In genomic region chr1:56375184-56375837, GRCh38 we compare ENCODE assay signal across 1 cellular context.
TF ChIP-seq lines count a peak whose summit lies in the region.

No MANE protein-coding gene starts in this region.

TF ChIP-seq in GM12878, 131 proteins besides CTCF, POLR2A, EP300 and RAD21 (continued from another document):
- TF ChIP-seq, protein P1, sequence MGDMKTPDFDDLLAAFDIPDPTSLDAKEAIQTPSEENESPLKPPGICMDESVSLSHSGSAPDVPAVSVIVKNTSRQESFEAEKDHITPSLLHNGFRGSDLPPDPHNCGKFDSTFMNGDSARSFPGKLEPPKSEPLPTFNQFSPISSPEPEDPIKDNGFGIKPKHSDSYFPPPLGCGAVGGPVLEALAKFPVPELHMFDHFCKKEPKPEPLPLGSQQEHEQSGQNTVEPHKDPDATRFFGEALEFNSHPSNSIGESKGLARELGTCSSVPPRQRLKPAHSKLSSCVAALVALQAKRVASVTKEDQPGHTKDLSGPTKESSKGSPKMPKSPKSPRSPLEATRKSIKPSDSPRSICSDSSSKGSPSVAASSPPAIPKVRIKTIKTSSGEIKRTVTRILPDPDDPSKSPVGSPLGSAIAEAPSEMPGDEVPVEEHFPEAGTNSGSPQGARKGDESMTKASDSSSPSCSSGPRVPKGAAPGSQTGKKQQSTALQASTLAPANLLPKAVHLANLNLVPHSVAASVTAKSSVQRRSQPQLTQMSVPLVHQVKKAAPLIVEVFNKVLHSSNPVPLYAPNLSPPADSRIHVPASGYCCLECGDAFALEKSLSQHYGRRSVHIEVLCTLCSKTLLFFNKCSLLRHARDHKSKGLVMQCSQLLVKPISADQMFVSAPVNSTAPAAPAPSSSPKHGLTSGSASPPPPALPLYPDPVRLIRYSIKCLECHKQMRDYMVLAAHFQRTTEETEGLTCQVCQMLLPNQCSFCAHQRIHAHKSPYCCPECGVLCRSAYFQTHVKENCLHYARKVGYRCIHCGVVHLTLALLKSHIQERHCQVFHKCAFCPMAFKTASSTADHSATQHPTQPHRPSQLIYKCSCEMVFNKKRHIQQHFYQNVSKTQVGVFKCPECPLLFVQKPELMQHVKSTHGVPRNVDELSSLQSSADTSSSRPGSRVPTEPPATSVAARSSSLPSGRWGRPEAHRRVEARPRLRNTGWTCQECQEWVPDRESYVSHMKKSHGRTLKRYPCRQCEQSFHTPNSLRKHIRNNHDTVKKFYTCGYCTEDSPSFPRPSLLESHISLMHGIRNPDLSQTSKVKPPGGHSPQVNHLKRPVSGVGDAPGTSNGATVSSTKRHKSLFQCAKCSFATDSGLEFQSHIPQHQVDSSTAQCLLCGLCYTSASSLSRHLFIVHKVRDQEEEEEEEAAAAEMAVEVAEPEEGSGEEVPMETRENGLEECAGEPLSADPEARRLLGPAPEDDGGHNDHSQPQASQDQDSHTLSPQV (IDR thresholded peaks at IDR 0.05): no peak
- TF ChIP-seq RB1 (IDR thresholded peaks at IDR 0.05; ENCODE audit: borderline replicate concordance) (no peak), ZNF384 (IDR thresholded peaks at IDR 0.05; ENCODE audit: borderline replicate concordance, low read depth, low read length) (peak; percentile 31; the same call in 1 of the 2 replicates)
